11 cellular contexts compared by ENCODE assay signal in genomic region chr6:73180076-73180717, GRCh38. TPM values are rescaled to one million over a fixed set of nuclear protein-coding genes. Genes with fewer than 3 reads are reported as not detected.
DNase-seq lines count a peak whose midpoint lies in the region; ATAC-seq, FAIRE-seq and TF ChIP-seq lines count a peak whose summit lies in the region.
"Had no signal": no experiment of that assay in that cellular context is flagged by ENCODE, and none has a peak within 500 bp of the region (broad histone marks: within the 10 kb centered on the region; RNA-seq: fewer than 3 reads in every experiment).

No MANE protein-coding gene starts in this region.

- H3K4me3 ChIP-seq in MM.1S (ENCODE audit: low read length), result 0 out of 2 replicates have a peak overlapping the region, but pooled peaks have one; percentile 52
- no peak overlapping the region for H3K4me3 ChIP-seq in K562
- H3K4me3 ChIP-seq in psoas muscle, result peak overlapping the region; percentile 42
- H3K4me3 ChIP-seq in Peyer's patch, result no peak overlapping the region

- POLR2A ChIA-PET in K562 (lab: Yijun Ruan, JAX), result interaction anchor here (1.0 kb wide), 1 partner anchor 51 kb away, joined by 3 read pairs; no protein-coding TSS in a partner anchor

- 9% methylated on average over 6 of the region's 6 CpGs for WGBS in K562 (ENCODE audit: insufficient coverage, low coverage, missing lambda C conversion rate)
- WGBS in psoas muscle, 3 donors, result 70 to 86% (median 77%) methylated on average over 6 of the region's 6 CpGs

- H3K27ac Mint-ChIP-seq in mesothelial cell of epicardium, result no peak overlapping the region
- H3K27ac Mint-ChIP-seq: endodermal cell had no signal

- H3F3A ChIP-seq in MM.1S (ENCODE audit: insufficient read depth, low read length), result no peaks in the 10 kb centered on the region

- TF ChIP-seq EP300 in K562 (IDR thresholded peaks at IDR 0.05; ENCODE audit: low read length), result no peak

- CTCF ChIA-PET in K562 (lab: Yijun Ruan, JAX; ENCODE audit: low intra/inter-chr PET ratio), result interaction anchor here (0.6 to 1.9 kb wide), 3 partner anchors 540 to 768 kb away, joined by 3 to 9 read pairs (median 3); no protein-coding TSS in a partner anchor

- no peak for ATAC-seq in K562
- peak; percentile 56 to 78 (median 66) for ATAC-seq in psoas muscle
- ATAC-seq in HG03097 (IDR thresholded peaks at IDR 0.05; ENCODE audit: low FRiP score, unreplicated experiment), result no peak

- no peak overlapping the region for H3K9ac ChIP-seq in MM.1S (ENCODE audit: low read length)
- H3K9ac ChIP-seq in K562 (ENCODE audit: insufficient read depth in 1 of 2, low read depth in 2 of 2, low read length in 2 of 2), result no peak overlapping the region

- no peak for FAIRE-seq in K562 (lab: Jason Lieb, UNC)

- BruUV-seq in K562 (replicated peaks; lab: Mats Ljungman, UMichigan), result no TSS peak

- H3K9me2 ChIP-seq in MM.1S (replicated peaks; ENCODE audit: insufficient read depth, low read length), result no peaks in the 10 kb centered on the region

- TF ChIP-seq POLR2A in K562 (conservative IDR thresholded peaks at IDR 0.05), result no peak
- no peak for TF ChIP-seq POLR2A in Peyer's patch (IDR thresholded peaks at IDR 0.05)

- H3K4me3 Mint-ChIP-seq in mesothelial cell of epicardium, result no peak overlapping the region
- H3K4me3 Mint-ChIP-seq: endodermal cell had no signal

- H3K4me2 ChIP-seq in MM.1S (ENCODE audit: low read depth, low read length) (peak overlapping the region; percentile 78; the same call in 1 of the 2 replicates), K562 (ENCODE audit: insufficient read depth, low read length) (no peak overlapping the region)

- no peaks in the 10 kb centered on the region for H3K79me2 ChIP-seq in MM.1S (ENCODE audit: low read length)
- H3K79me2 ChIP-seq in K562 (ENCODE audit: control insufficient read depth, insufficient read depth, low read length), result no peaks in the 10 kb centered on the region

- TF ChIP-seq CTCF in MM.1S (IDR thresholded peaks at IDR 0.05; ENCODE audit: low read length), result no peak
- no peak for TF ChIP-seq CTCF in K562 (IDR thresholded peaks at IDR 0.05 in 2 of 3, conservative IDR thresholded peaks at IDR 0.05 in 1 of 3; ENCODE audit: insufficient read depth in 2 of 3, low read depth in 1 of 3, low read length in 3 of 3)
- no peak for TF ChIP-seq CTCF in psoas muscle (IDR thresholded peaks at IDR 0.05)
- no peak for TF ChIP-seq CTCF in mesothelial cell of epicardium (IDR thresholded peaks at IDR 0.05; ENCODE audit: unreplicated experiment)
- TF ChIP-seq CTCF in Peyer's patch (IDR thresholded peaks at IDR 0.05), result no peak

- intact Hi-C loops in K562 (cut with micrococcal nuclease), result loop anchor here (2.0 to 5.0 kb wide), 4 partner anchors 49 to 768 kb away; no protein-coding TSS in a partner anchor
- intact Hi-C loops in psoas muscle (cut with DNase I), result loop anchor here (5.0 kb wide), 2 partner anchors 563 to 768 kb away; no protein-coding TSS in a partner anchor

- H3K27ac ChIP-seq in MM.1S (ENCODE audit: low read length), result no peak overlapping the region; the same call in 1 of the 2 replicates
- no peak overlapping the region for H3K27ac ChIP-seq in K562 (ENCODE audit: extremely low read depth, low read depth, low read length)
- peak overlapping the region; percentile 30 for H3K27ac ChIP-seq in psoas muscle
- no peak overlapping the region for H3K27ac ChIP-seq in Peyer's patch

- peaks cover 4% of the 10 kb centered on the region for H3K4me1 Mint-ChIP-seq in mesothelial cell of epicardium

- no peaks in the 10 kb centered on the region for H3K9me3 Mint-ChIP-seq in mesothelial cell of epicardium
- H3K9me3 Mint-ChIP-seq: endodermal cell had no signal

- H2AFZ ChIP-seq in MM.1S (ENCODE audit: low read length), result peak overlapping the region; percentile 44; the same call in 1 of the 2 replicates
- H2AFZ ChIP-seq in K562 (ENCODE audit: low read depth, low read length), result no peak overlapping the region

- in situ Hi-C loops in K562 (cut with MboI), result no loop called here

- DNase-seq in EL (peak; percentile 45), MM.1S (no peak), K562 (ENCODE audit: extremely low read depth in 1 of 4, low spot score in 3 of 4) (no peak), psoas muscle (no peak), mesothelial cell of epicardium (ENCODE audit: low spot score in 2 of 2, unreplicated experiment in 2 of 2) (no peak), Peyer's patch (no peak), superior temporal gyrus (ENCODE audit: extremely low spot score) (no peak)
- DNase-seq: activated CD8-positive, alpha-beta memory T cell treated with anti-CD3 and anti-CD28 coated beads, Interleukin-2, amount 50 U/mL, for 48 hours; endodermal cell had no signal

- H3K27me3 ChIP-seq in MM.1S (replicated peaks; ENCODE audit: insufficient read depth, low read length) (no peaks in the 10 kb centered on the region), K562 (ENCODE audit: control insufficient read depth in 2 of 2, insufficient read depth in 2 of 2, low read length in 2 of 2) (no peaks in the 10 kb centered on the region), psoas muscle (ENCODE audit: insufficient read depth in 3 of 3, low read length in 2 of 3) (no peaks in the 10 kb centered on the region), Peyer's patch (no peaks in the 10 kb centered on the region)

- H3K27me3 Mint-ChIP-seq in mesothelial cell of epicardium (ENCODE audit: low read depth), result peaks cover 13% of the 10 kb centered on the region

- H3K4me1 ChIP-seq in MM.1S (ENCODE audit: low read length), result peaks cover 12% of the 10 kb centered on the region
- H3K4me1 ChIP-seq in K562 (replicated peaks in 1 of 2; ENCODE audit: control insufficient read depth in 2 of 2, insufficient read depth in 2 of 2, low read length in 2 of 2), result no peaks in the 10 kb centered on the region; a peak in 1 of 5 replicates
- peaks cover 10% of the 10 kb centered on the region for H3K4me1 ChIP-seq in psoas muscle
- peaks cover 0 to 4% (median 0%) of the 10 kb centered on the region in 4 donors for H3K4me1 ChIP-seq in Peyer's patch

- H3K9me3 ChIP-seq in MM.1S (replicated peaks; ENCODE audit: insufficient read depth, low read length) (no peaks in the 10 kb centered on the region), K562 (replicated peaks; ENCODE audit: control insufficient read depth, insufficient read depth, low read depth, low read length) (no peaks in the 10 kb centered on the region), psoas muscle (no peaks in the 10 kb centered on the region), Peyer's patch (no peaks in the 10 kb centered on the region)

- H3K36me3 ChIP-seq in MM.1S (replicated peaks; ENCODE audit: insufficient read depth, low read length) (no peaks in the 10 kb centered on the region), K562 (ENCODE audit: control insufficient read depth, insufficient read depth, low read length) (no peaks in the 10 kb centered on the region), psoas muscle (ENCODE audit: insufficient read depth in 1 of 2, low read depth in 1 of 2) (no peaks in the 10 kb centered on the region), Peyer's patch (no peaks in the 10 kb centered on the region)

- H3K9me1 ChIP-seq in K562 (ENCODE audit: control insufficient read depth, insufficient read depth, low read length), result no peaks in the 10 kb centered on the region

- no peaks in the 10 kb centered on the region for H4K20me1 ChIP-seq in MM.1S (ENCODE audit: insufficient read depth, low read length)
- no peaks in the 10 kb centered on the region for H4K20me1 ChIP-seq in K562 (replicated peaks; ENCODE audit: control insufficient read depth, insufficient read depth, low read length)

- H3K36me3 Mint-ChIP-seq in mesothelial cell of epicardium, result no peaks in the 10 kb centered on the region

- no peak for TF ChIP-seq RAD21 in K562 (CRISPR knock-in tag; conservative IDR thresholded peaks at IDR 0.05 in 1 of 2, IDR thresholded peaks at IDR 0.05 in 1 of 2)

TF ChIP-seq in K562, 482 proteins besides CTCF, POLR2A, EP300 and RAD21:
- no peak for TF ChIP-seq GTF2F1 (IDR thresholded peaks at IDR 0.05; ENCODE audit: low read depth, low read length)
- TF ChIP-seq ZNF316 (IDR thresholded peaks at IDR 0.05), result peak; percentile 5; the same call in 1 of the 2 replicates
TF ChIP-seq in K562: peak in this region for 1.

RNA-seq across cellular contexts. Expression of gene KHDC1L, which starts 45.1 kb away (rescaled TPM):
- 1.2 TPM in 1 of 2 replicates, not detected in the other for total RNA-seq in K562 (2011; cell fraction: chromatin; rRNA removed; ENCODE audit: low replicate concordance)
- not detected in 2 replicates for total RNA-seq in K562 (2011; cell fraction: nucleolus; rRNA removed)
- total RNA-seq in K562 (2011; cell fraction: nucleoplasm; rRNA removed), result not detected in 2 replicates
- total RNA-seq in K562 (2014; rRNA removed), result 0.54 and 0.90 TPM in 2 replicates
- 0.33 TPM in 1 of 2 replicates, not detected in the other for total RNA-seq in K562 (2014; rRNA removed; fragmentation: Illumina TruSeq; extraction: Trizol)
- total RNA-seq in K562 (2015; rRNA removed; fragmentation: Illumina TruSeq; extraction: Trizol), result 0.69 TPM in 1 of 2 replicates, not detected in the other
- 0.35 and 0.51 TPM in 2 replicates for total RNA-seq in K562 (2021)
- 0.54 and 0.93 TPM in 2 replicates for polyA plus RNA-seq in K562 (2011; rRNA removed)
- 0.75 and 0.78 TPM in 2 replicates for polyA plus RNA-seq in K562 (2011; cell fraction: cytosol; rRNA removed)
- 0.24 and 1.2 TPM in 2 replicates for polyA plus RNA-seq in K562 (2011; cell fraction: nucleus; rRNA removed)
- 1.0 and 1.4 TPM in 2 replicates for polyA plus RNA-seq in K562 (2012)
- 0.55 and 0.79 TPM in 2 replicates for polyA plus RNA-seq in K562 (2014; fragmentation: Illumina TruSeq; extraction: Trizol)
- 1 to 10 TPM; 1.2 to 1.9 TPM for polyA plus RNA-seq in K562 (2014; fragmentation: Nextera tagmentation; extraction: Ambion mirVana)
- polyA plus RNA-seq in K562 (2014; rRNA removed), result 0.39 and 0.41 TPM in 2 replicates
- 0.54 TPM in 1 of 2 replicates, not detected in the other for polyA minus RNA-seq in K562 (2011; rRNA and poly(A)+ RNA removed)
- polyA minus RNA-seq in K562 (2011; cell fraction: cytosol; rRNA and poly(A)+ RNA removed), result not detected in 2 replicates
- polyA minus RNA-seq in K562 (2011; cell fraction: nucleus; rRNA and poly(A)+ RNA removed), result not detected in 2 replicates
- total RNA-seq in psoas muscle, result not detected
- not detected for polyA plus RNA-seq in psoas muscle
- total RNA-seq in mesothelial cell of epicardium, result 0.56 to 0.95 TPM (median 0.58 TPM) in 3 replicates
- not detected for total RNA-seq in Peyer's patch
- total RNA-seq: endodermal cell, H4 had no signal

Comparison
In these comparisons a context has a peak if more than half of its experiments do, and no peak if none do; other contexts are left out.
1. H3K4me3 ChIP-seq: peak in MM.1S (single experiment) and psoas muscle (single experiment); none in K562 (single experiment) and Peyer's patch (0 of 4).
2. ATAC-seq: peak in psoas muscle (4 of 4); none in K562 (single experiment) and HG03097 (single experiment).